Comparison of ENCODE assay signal across 1 cellular context in the genomic region with DNA sequence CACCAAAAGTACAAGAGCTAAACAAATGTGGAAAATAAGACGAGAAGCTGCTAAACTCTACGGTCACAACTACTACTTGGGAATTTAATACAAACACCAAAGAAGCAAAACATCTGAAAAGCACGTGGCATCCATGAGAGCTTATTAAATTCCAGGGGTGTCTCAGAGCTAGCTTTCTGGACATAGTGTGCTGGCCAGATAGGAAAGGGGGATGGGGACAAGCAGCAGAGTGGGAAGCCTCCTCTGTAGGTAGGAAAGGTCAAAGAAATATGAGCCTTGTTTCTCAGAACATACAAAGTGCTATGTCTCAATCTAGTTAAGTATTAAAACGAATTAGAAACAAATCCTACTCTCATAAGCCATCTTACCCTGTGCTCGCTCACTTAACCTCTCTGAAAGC.
TF ChIP-seq lines count a peak whose summit lies in the region.

No MANE protein-coding gene starts in this region.

TF ChIP-seq in IMR-90, 13 proteins besides CTCF, POLR2A, EP300 and RAD21:
- no peak for TF ChIP-seq MAZ (IDR thresholded peaks at IDR 0.05; ENCODE audit: borderline replicate concordance, low read depth, low read length)
- TF ChIP-seq, protein P1, sequence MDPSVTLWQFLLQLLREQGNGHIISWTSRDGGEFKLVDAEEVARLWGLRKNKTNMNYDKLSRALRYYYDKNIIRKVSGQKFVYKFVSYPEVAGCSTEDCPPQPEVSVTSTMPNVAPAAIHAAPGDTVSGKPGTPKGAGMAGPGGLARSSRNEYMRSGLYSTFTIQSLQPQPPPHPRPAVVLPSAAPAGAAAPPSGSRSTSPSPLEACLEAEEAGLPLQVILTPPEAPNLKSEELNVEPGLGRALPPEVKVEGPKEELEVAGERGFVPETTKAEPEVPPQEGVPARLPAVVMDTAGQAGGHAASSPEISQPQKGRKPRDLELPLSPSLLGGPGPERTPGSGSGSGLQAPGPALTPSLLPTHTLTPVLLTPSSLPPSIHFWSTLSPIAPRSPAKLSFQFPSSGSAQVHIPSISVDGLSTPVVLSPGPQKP (IDR thresholded peaks at IDR 0.05; ENCODE audit: borderline replicate concordance, low read depth, low read length), result no peak
- no peak for TF ChIP-seq RCOR1 (IDR thresholded peaks at IDR 0.05; ENCODE audit: insufficient replicate concordance, low read length)
- TF ChIP-seq CHD1 (IDR thresholded peaks at IDR 0.05; ENCODE audit: low read depth, low read length), result no peak
- TF ChIP-seq RFX5 (IDR thresholded peaks at IDR 0.05; ENCODE audit: low read depth, low read length), result no peak
- TF ChIP-seq CEBPB (IDR thresholded peaks at IDR 0.05; ENCODE audit: low read depth, low read length), result no peak
- no peak for TF ChIP-seq USF2 (IDR thresholded peaks at IDR 0.05; ENCODE audit: low read depth, low read length)
- no peak for TF ChIP-seq NFE2L2 (IDR thresholded peaks at IDR 0.05; ENCODE audit: low read depth, low read length)
- TF ChIP-seq BHLHE40 (IDR thresholded peaks at IDR 0.05; ENCODE audit: low read depth, low read length), result no peak
- TF ChIP-seq FOS (IDR thresholded peaks at IDR 0.05; ENCODE audit: low read depth, low read length), result no peak
- TF ChIP-seq SMC3 (IDR thresholded peaks at IDR 0.05; ENCODE audit: low read depth, low read length), result no peak
- no peak for TF ChIP-seq MAFK (IDR thresholded peaks at IDR 0.05; ENCODE audit: low read depth, low read length)
- no peak; the same call in 1 of the 2 replicates for TF ChIP-seq MXI1 (IDR thresholded peaks at IDR 0.05; ENCODE audit: borderline replicate concordance, low read depth, low read length)
